ENCODE assay signal across 8 cellular contexts in the genomic region with DNA sequence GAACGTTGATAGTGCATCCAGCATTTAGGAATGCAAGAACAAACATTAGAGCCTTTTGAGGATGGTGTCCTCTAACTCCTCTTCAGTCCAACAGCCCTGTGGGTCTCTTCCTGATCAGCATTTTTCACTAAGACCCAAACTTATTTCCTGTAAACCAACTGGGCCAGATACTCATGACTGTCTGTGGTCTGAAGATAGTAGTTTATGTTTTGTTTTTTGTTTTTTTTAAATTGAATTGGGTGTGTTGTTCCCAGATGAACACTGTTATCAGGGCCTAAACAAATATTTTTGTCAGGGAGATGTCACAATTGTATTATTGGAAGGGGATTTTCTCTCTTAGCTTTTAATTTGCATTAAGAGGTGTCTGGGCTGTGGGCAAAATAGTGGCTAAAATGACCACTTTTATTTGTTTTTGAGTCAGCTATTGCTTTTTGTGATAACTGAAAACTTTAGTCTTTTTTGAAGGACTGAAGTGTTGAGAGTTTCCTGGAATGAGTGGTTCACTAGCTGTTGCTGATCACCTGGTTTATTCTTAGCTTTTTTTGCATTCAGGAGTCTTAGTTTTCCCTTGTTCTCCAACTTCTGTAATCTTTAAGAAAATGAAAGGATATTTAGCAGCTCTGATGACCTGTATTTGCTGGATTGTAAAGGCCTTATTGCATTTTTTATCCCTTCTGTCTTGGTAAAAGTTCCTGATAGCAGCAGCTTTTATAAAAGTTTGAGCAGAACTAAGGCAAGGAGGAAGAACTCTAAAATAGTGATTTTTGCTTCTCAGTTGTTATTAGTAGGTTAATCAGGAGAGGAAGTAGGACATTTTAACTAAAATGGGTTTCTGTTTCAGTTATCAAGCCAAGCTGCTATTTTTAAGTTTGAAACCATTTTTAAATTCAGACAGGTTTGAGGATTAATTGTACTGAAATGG. TPM values are rescaled to one million over a fixed set of nuclear protein-coding genes. Genes with fewer than 3 reads are reported as not detected.
DNase-seq lines count a peak whose midpoint lies in the region; ATAC-seq and TF ChIP-seq lines count a peak whose summit lies in the region.

No MANE protein-coding gene starts in this region.

- H3K27me3 ChIP-seq in skeletal muscle satellite cell (ENCODE audit: control insufficient read depth, insufficient read depth, low read length) (no peaks in the 10 kb centered on the region), uterus (no peaks in the 10 kb centered on the region)

- H3K4me3 ChIP-seq in skeletal muscle satellite cell (ENCODE audit: low read length) (no peak overlapping the region), uterus (no peak overlapping the region)

- H3K27me3 Mint-ChIP-seq in activated T-helper 17 cell treated with anti-CD3 and anti-CD28 coated beads, Interleukin-2, amount 50 U/mL, for 72 hours: no peaks in the 10 kb centered on the region

- H3K9me3 Mint-ChIP-seq in activated T-helper 17 cell treated with anti-CD3 and anti-CD28 coated beads, Interleukin-2, amount 50 U/mL, for 72 hours: no peaks in the 10 kb centered on the region

- peak overlapping the region; percentile 46 for H3K27ac Mint-ChIP-seq in activated T-helper 17 cell treated with anti-CD3 and anti-CD28 coated beads, Interleukin-2, amount 50 U/mL, for 72 hours

- H3K4me1 ChIP-seq in skeletal muscle satellite cell (ENCODE audit: control insufficient read depth, insufficient read depth, low read length) (peaks cover 54% of the 10 kb centered on the region), uterus (no peaks in the 10 kb centered on the region)

- H3K36me3 Mint-ChIP-seq in activated T-helper 17 cell treated with anti-CD3 and anti-CD28 coated beads, Interleukin-2, amount 50 U/mL, for 72 hours (ENCODE audit: low read depth): peaks cover 32% of the 10 kb centered on the region

- peak overlapping the region in 1 of 2 donors; percentile 55 for H3K27ac ChIP-seq in uterus

- intact Hi-C loops in uterus (cut with DNase I; ENCODE audit: low total_unique reads): no loop called here

- peak overlapping the region; percentile 99 for H3K4me3 Mint-ChIP-seq in activated T-helper 17 cell treated with anti-CD3 and anti-CD28 coated beads, Interleukin-2, amount 50 U/mL, for 72 hours

- TF ChIP-seq POLR2A in uterus (IDR thresholded peaks at IDR 0.05): no peak

- DNase-seq in SIG-M5 treated with dmso at 0.1 percent for 504 hours (lab: John Stamatoyannopoulos, UW; ENCODE audit: unreplicated experiment) (peak; percentile 13), SIG-M5 (lab: John Stamatoyannopoulos, UW) (no peak), uterus (no peak), retina (no peak), SKM-1 treated with dmso at 0.1 percent for 144 hours (lab: John Stamatoyannopoulos, UW; ENCODE audit: unreplicated experiment) (no peak)

- H3K4me1 Mint-ChIP-seq in activated T-helper 17 cell treated with anti-CD3 and anti-CD28 coated beads, Interleukin-2, amount 50 U/mL, for 72 hours: peaks cover 67% of the 10 kb centered on the region

- H3K9me3 ChIP-seq in skeletal muscle satellite cell (replicated peaks; ENCODE audit: low read length): no peaks in the 10 kb centered on the region
- no peaks in the 10 kb centered on the region for H3K9me3 ChIP-seq in uterus

- no peak overlapping the region for H3K9ac ChIP-seq in skeletal muscle satellite cell (ENCODE audit: low read depth, low read length)

- TF ChIP-seq CTCF in uterus (IDR thresholded peaks at IDR 0.05): no peak

- peak; percentile 57 for ATAC-seq in HG02970 (IDR thresholded peaks at IDR 0.05; ENCODE audit: low FRiP score, unreplicated experiment)
- peak; percentile 39 for ATAC-seq in activated T-helper 17 cell treated with anti-CD3 and anti-CD28 coated beads, Interleukin-2, amount 50 U/mL, for 72 hours (replicated peaks)

- peaks cover 6% of the 10 kb centered on the region for H3K36me3 ChIP-seq in skeletal muscle satellite cell (ENCODE audit: insufficient read depth, low read length)
- H3K36me3 ChIP-seq in uterus: no peaks in the 10 kb centered on the region

- H3K4me2 ChIP-seq in skeletal muscle satellite cell (ENCODE audit: low read length): peak overlapping the region; percentile 1

RNA-seq across cellular contexts. Expression of gene MAN2A1, which starts 5.5 kb away (rescaled TPM):
- total RNA-seq in activated T-helper 17 cell treated with anti-CD3 and anti-CD28 coated beads, Interleukin-2, amount 50 U/mL, for 72 hours: 10 to 100 TPM; 17.8 to 28.1 TPM
- 35.6 and 39.0 TPM in 2 replicates for total RNA-seq in skeletal muscle satellite cell (2012; rRNA removed)
- 100 to 1,000 TPM in 1 of 4 donors, 10 to 100 TPM in 3; 22.8 to 109 (median 40.6) TPM for total RNA-seq in uterus
